8 cellular contexts compared by ENCODE assay signal in genomic region chr12:8081228-8081920, GRCh38. TPM values are rescaled to one million over a fixed set of nuclear protein-coding genes. Genes with fewer than 3 reads are reported as not detected.
DNase-seq lines count a peak whose midpoint lies in the region; ATAC-seq and TF ChIP-seq lines count a peak whose summit lies in the region.

No MANE protein-coding gene starts in this region.

- peak overlapping the region; percentile 90 for H3K4me3 ChIP-seq in AG09309 (ENCODE audit: control insufficient read depth, low read depth, low read length)
- peak overlapping the region; percentile 84 for H3K4me3 ChIP-seq in HAP-1
- H3K4me3 ChIP-seq in coronary artery: peak overlapping the region; percentile 76
- peak overlapping the region; percentile 53 to 98 for H3K4me3 ChIP-seq in mesenchymal stem cell (ENCODE audit: insufficient read depth in 1 of 2, low read depth in 1 of 2, low read length in 2 of 2)
- peak overlapping the region; percentile 76 for H3K4me3 ChIP-seq in suprapubic skin

- no peak for TF ChIP-seq EP300 in suprapubic skin (IDR thresholded peaks at IDR 0.05)

- TF ChIP-seq CTCF in AG09309 (IDR thresholded peaks at IDR 0.05; ENCODE audit: control insufficient read depth, insufficient read depth, low read depth, low read length, missing control alignments): no peak
- TF ChIP-seq CTCF in coronary artery (IDR thresholded peaks at IDR 0.05): no peak
- no peak for TF ChIP-seq CTCF in suprapubic skin (IDR thresholded peaks at IDR 0.05)

- ATAC-seq in SK-N-SH treated with all-trans-retinoic acid at 6 μM for 48 hours (peak; percentile 11; the same call in 1 of the 3 replicates), HG03280 (IDR thresholded peaks at IDR 0.05; ENCODE audit: unreplicated experiment) (no peak)

- peak overlapping the region; percentile 6 for H2AFZ ChIP-seq in mesenchymal stem cell (ENCODE audit: low read depth, low read length)

- peak overlapping the region; percentile 88 to 96 for H3K27ac ChIP-seq in coronary artery
- H3K27ac ChIP-seq in mesenchymal stem cell (ENCODE audit: low read length, poor library complexity, severe bottlenecking): peak overlapping the region; percentile 84
- H3K27ac ChIP-seq in suprapubic skin: peak overlapping the region; percentile 92

- H3K27me3 ChIP-seq in HAP-1 (ENCODE audit: low read depth) (no peaks in the 10 kb centered on the region), mesenchymal stem cell (ENCODE audit: control insufficient read depth in 1 of 2, insufficient read depth in 1 of 2, low read length in 2 of 2) (no peaks in the 10 kb centered on the region), suprapubic skin (no peaks in the 10 kb centered on the region)

- in situ Hi-C loops in HAP-1 (cut with MboI; ENCODE audit: low sequenced_read_pairs): no loop called here

- 15% methylated on average over 14 of the region's 16 CpGs for WGBS in mesenchymal stem cell
- 5% methylated on average over 16 of the region's 16 CpGs for WGBS in suprapubic skin

- H3K9me3 ChIP-seq in HAP-1 (no peaks in the 10 kb centered on the region), mesenchymal stem cell (ENCODE audit: control insufficient read depth, low read length) (no peaks in the 10 kb centered on the region), suprapubic skin (no peaks in the 10 kb centered on the region)

- peak overlapping the region; percentile 86 for H4K91ac ChIP-seq in mesenchymal stem cell (ENCODE audit: low read length)

- no peak overlapping the region for H2BK15ac ChIP-seq in mesenchymal stem cell (ENCODE audit: low read depth, poor library complexity, severe bottlenecking)

- no peak for DNase-seq in AG09309 (ENCODE audit: low read depth)
- no peak for DNase-seq in HAP-1 (ENCODE audit: low spot score in 2 of 2)
- DNase-seq in coronary artery (ENCODE audit: low spot score): no peak
- DNase-seq in mesenchymal stem cell: peak; percentile 17
- no peak for DNase-seq in suprapubic skin (ENCODE audit: low spot score in 2 of 2)
- no peak for DNase-seq in NOMO-1 treated with dmso at 0.1 percent for 144 hours (lab: John Stamatoyannopoulos, UW; ENCODE audit: unreplicated experiment)

- H3K4ac ChIP-seq in mesenchymal stem cell (ENCODE audit: low read depth in 1 of 2, low read length in 2 of 2): peak overlapping the region; percentile 45 to 71

- H2BK5ac ChIP-seq in mesenchymal stem cell (ENCODE audit: low read depth, low read length, poor library complexity, severe bottlenecking): peak overlapping the region; percentile 36

- H3K36me3 ChIP-seq in HAP-1 (replicated peaks) (peaks cover 4% of the 10 kb centered on the region; the same call in 1 of the 2 replicates), mesenchymal stem cell (ENCODE audit: control insufficient read depth in 1 of 2, insufficient read depth in 2 of 2, low read depth in 1 of 2, low read length in 2 of 2) (no peaks in the 10 kb centered on the region), suprapubic skin (no peaks in the 10 kb centered on the region)

- no peak for TF ChIP-seq POLR2A in suprapubic skin (IDR thresholded peaks at IDR 0.05)

- no peak overlapping the region for H2BK120ac ChIP-seq in mesenchymal stem cell (ENCODE audit: low read depth, low read length)

- peaks cover 19% of the 10 kb centered on the region for H3K4me1 ChIP-seq in HAP-1
- peaks cover 5% of the 10 kb centered on the region for H3K4me1 ChIP-seq in mesenchymal stem cell (ENCODE audit: control insufficient read depth, insufficient read depth, low read depth, low read length)
- peaks cover 30% of the 10 kb centered on the region for H3K4me1 ChIP-seq in suprapubic skin

- peak overlapping the region; percentile 98 for H4K8ac ChIP-seq in mesenchymal stem cell (ENCODE audit: low read length)

- peak overlapping the region; percentile 97 for H3K9ac ChIP-seq in mesenchymal stem cell (ENCODE audit: low read length)

- H3K4me2 ChIP-seq in mesenchymal stem cell (ENCODE audit: low read length, poor library complexity, severe bottlenecking): peak overlapping the region; percentile 62

- H3K79me1 ChIP-seq in mesenchymal stem cell (replicated peaks; ENCODE audit: low read length, poor library complexity, severe bottlenecking): peaks cover 2% of the 10 kb centered on the region

- no peak overlapping the region for H3K14ac ChIP-seq in mesenchymal stem cell (ENCODE audit: low read length in 2 of 2)

- no peak overlapping the region for H2AK5ac ChIP-seq in mesenchymal stem cell (ENCODE audit: low read length, severe bottlenecking)

- no peak overlapping the region for H2BK12ac ChIP-seq in mesenchymal stem cell (ENCODE audit: low read length in 2 of 2)

- no peak overlapping the region for H3K23ac ChIP-seq in mesenchymal stem cell (ENCODE audit: low read length in 2 of 2)

- H3K18ac ChIP-seq in mesenchymal stem cell (ENCODE audit: low read depth in 1 of 2, low read length in 2 of 2): peak overlapping the region; percentile 21 to 72

TF ChIP-seq in SK-N-SH treated with all-trans-retinoic acid at 6 μM for 48 hours, 23 proteins besides CTCF, POLR2A, EP300 and RAD21:
- TF ChIP-seq RARB (CRISPR knock-in tag; IDR thresholded peaks at IDR 0.05): no peak
- no peak for TF ChIP-seq TOX (CRISPR knock-in tag; IDR thresholded peaks at IDR 0.05; ENCODE audit: borderline replicate concordance)
- no peak for TF ChIP-seq PATZ1 (CRISPR knock-in tag; IDR thresholded peaks at IDR 0.05; ENCODE audit: borderline replicate concordance)

RNA-seq across cellular contexts. Expression of gene NECAP1, which starts 0.7 kb away (rescaled TPM):
- polyA plus RNA-seq in mesenchymal stem cell (2013, experiment 1 of 2): 14.4 TPM
- 14.2 TPM for polyA plus RNA-seq in mesenchymal stem cell (2013, experiment 2 of 2)
- total RNA-seq in suprapubic skin: 10 to 100 TPM; 25.4 to 48.6 (median 31.6) TPM

RNA-seq across cellular contexts. Expression of gene C3AR1, which starts 15.2 kb away (rescaled TPM):
- 7.6 TPM for polyA plus RNA-seq in mesenchymal stem cell (2013, experiment 1 of 2)
- polyA plus RNA-seq in mesenchymal stem cell (2013, experiment 2 of 2): 7.4 TPM
- total RNA-seq in suprapubic skin: 1 to 10 TPM in 3 of 4 donors, under 1 TPM in 1; 0.79 to 2.0 (median 1.3) TPM

RNA-seq across cellular contexts. Expression of gene CLEC4A, which starts 42.0 kb away (rescaled TPM):
- 0.10 TPM for polyA plus RNA-seq in mesenchymal stem cell (2013, experiment 1 of 2)
- polyA plus RNA-seq in mesenchymal stem cell (2013, experiment 2 of 2): 0.12 TPM
- 1 to 10 TPM; 1.1 to 7.2 (median 1.7) TPM for total RNA-seq in suprapubic skin

RNA-seq across cellular contexts. Expression of gene FOXJ2, which starts 48.9 kb away (rescaled TPM):
- 12.5 TPM for polyA plus RNA-seq in mesenchymal stem cell (2013, experiment 1 of 2)
- 11.9 TPM for polyA plus RNA-seq in mesenchymal stem cell (2013, experiment 2 of 2)
- 10 to 100 TPM; 18.3 to 28.1 (median 25.0) TPM for total RNA-seq in suprapubic skin
